Comparison of ENCODE assay signal across 15 cellular contexts in genomic region chr4:3021627-3022026, GRCh38. TPM values are rescaled to one million over a fixed set of nuclear protein-coding genes. Genes with fewer than 3 reads are reported as not detected.
"Had no signal": no experiment of that assay in that cellular context is flagged by ENCODE, and none has a peak within 500 bp of the region (broad histone marks: within the 10 kb centered on the region; RNA-seq: fewer than 3 reads in every experiment).

No MANE protein-coding gene starts in this region.

- H3K27ac ChIP-seq: ascending aorta, right atrium auricular region had no signal

- H3K4me3 Mint-ChIP-seq: activated naive CD8-positive, alpha-beta T cell treated with anti-CD3 and anti-CD28 coated beads, Interleukin-2, amount 10 ng/mL, durations not matched to agents 7 days and 5 days; naive thymus-derived CD4-positive, alpha-beta T cell had no signal

- ATAC-seq: activated CD4-positive, CD25-positive, alpha-beta regulatory T cell treated with anti-CD3 and anti-CD28 coated beads, Interleukin-2, amount 50 U/mL, for 24 hours; left colon; naive thymus-derived CD4-positive, alpha-beta T cell had no signal

- H3K36me3 Mint-ChIP-seq: activated naive CD8-positive, alpha-beta T cell treated with anti-CD3 and anti-CD28 coated beads, Interleukin-2, amount 10 ng/mL, durations not matched to agents 7 days and 5 days had no signal

- H3K4me3 ChIP-seq: ascending aorta, lung, right atrium auricular region had no signal

- DNase-seq: activated CD4-positive, alpha-beta T cell treated with anti-CD3 and anti-CD28 coated beads, Interleukin-2, amount 50 U/mL, for 48 hours; activated effector memory CD4-positive, alpha-beta T cell treated with anti-CD3 and anti-CD28 coated beads, Interleukin-2, amount 50 U/mL, for 16 hours; activated naive CD8-positive, alpha-beta T cell treated with anti-CD3 and anti-CD28 coated beads, Interleukin-2, amount 10 ng/mL, durations not matched to agents 7 days and 5 days; left colon; naive thymus-derived CD4-positive, alpha-beta T cell; stimulated activated CD4-positive, alpha-beta T cell treated with anti-CD3 and anti-CD28 coated beads, Interleukin-2, amount 100 ng/mL, for 24 hours; stimulated activated naive CD4-positive, alpha-beta T cell treated with Interleukin-2 at 50 U/mL for 16 hours had no signal

- H3K9me3 ChIP-seq: ascending aorta, right atrium auricular region had no signal

- H3K36me3 ChIP-seq: ascending aorta, right atrium auricular region had no signal

- H3K4me1 ChIP-seq: ascending aorta, right atrium auricular region had no signal

- H3K27ac Mint-ChIP-seq: activated naive CD8-positive, alpha-beta T cell treated with anti-CD3 and anti-CD28 coated beads, Interleukin-2, amount 10 ng/mL, durations not matched to agents 7 days and 5 days had no signal

- FAIRE-seq: bronchial epithelial cell, endometrium had no signal

- H3K4me1 Mint-ChIP-seq: activated naive CD8-positive, alpha-beta T cell treated with anti-CD3 and anti-CD28 coated beads, Interleukin-2, amount 10 ng/mL, durations not matched to agents 7 days and 5 days had no signal

RNA-seq across cellular contexts. Expression of gene HTT-AS, which starts 52.7 kb away (rescaled TPM):
- total RNA-seq: activated naive CD8-positive, alpha-beta T cell treated with anti-CD3 and anti-CD28 coated beads, Interleukin-2, amount 10 ng/mL, durations not matched to agents 7 days and 5 days; ascending aorta; bronchial epithelial cell; esophagus mucosa; left colon; lung; mononuclear cell; naive thymus-derived CD4-positive, alpha-beta T cell; right atrium auricular region had no signal
- polyA plus RNA-seq: lung; naive thymus-derived CD4-positive, alpha-beta T cell had no signal
